Comparison of ENCODE assay signal across 1 cellular context in genomic region chr7:114084381-114085312, GRCh38.
A peak's percentile ranks its signal among the peaks of the same experiment; 100 is the strongest.
TF ChIP-seq lines count a peak whose summit lies in the region.

No MANE protein-coding gene starts in this region.

TF ChIP-seq in WTC11, 78 proteins besides CTCF, POLR2A, EP300 and RAD21 (continued from another document):
- TF ChIP-seq, protein P1, sequence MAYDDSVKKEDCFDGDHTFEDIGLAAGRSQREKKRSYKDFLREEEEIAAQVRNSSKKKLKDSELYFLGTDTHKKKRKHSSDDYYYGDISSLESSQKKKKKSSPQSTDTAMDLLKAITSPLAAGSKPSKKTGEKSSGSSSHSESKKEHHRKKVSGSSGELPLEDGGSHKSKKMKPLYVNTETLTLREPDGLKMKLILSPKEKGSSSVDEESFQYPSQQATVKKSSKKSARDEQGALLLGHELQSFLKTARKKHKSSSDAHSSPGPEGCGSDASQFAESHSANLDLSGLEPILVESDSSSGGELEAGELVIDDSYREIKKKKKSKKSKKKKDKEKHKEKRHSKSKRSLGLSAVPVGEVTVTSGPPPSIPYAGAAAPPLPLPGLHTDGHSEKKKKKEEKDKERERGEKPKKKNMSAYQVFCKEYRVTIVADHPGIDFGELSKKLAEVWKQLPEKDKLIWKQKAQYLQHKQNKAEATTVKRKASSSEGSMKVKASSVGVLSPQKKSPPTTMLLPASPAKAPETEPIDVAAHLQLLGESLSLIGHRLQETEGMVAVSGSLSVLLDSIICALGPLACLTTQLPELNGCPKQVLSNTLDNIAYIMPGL (CRISPR knock-in tag; IDR thresholded peaks at IDR 0.05), result peak; percentile 32; the same call in 1 of the 2 replicates
